Comparison of ENCODE assay signal across 26 cellular contexts in genomic region chr12:3071710-3072109, GRCh38. TPM values are rescaled to one million over a fixed set of nuclear protein-coding genes. Genes with fewer than 3 reads are reported as not detected.
"Had no signal": no experiment of that assay in that cellular context is flagged by ENCODE, and none has a peak within 500 bp of the region (broad histone marks: within the 10 kb centered on the region; RNA-seq: fewer than 3 reads in every experiment).

No MANE protein-coding gene starts in this region.

- H3K4me3 Mint-ChIP-seq: activated CD8-positive, alpha-beta T cell treated with anti-CD3 and anti-CD28 coated beads for 36 hours; activated naive CD8-positive, alpha-beta T cell; activated T-cell treated with anti-CD3 and anti-CD28 coated beads, Interleukin-2, amount 50 U/mL, for 4 hours; activated T-helper 17 cell treated with anti-CD3 and anti-CD28 coated beads, Interleukin-2, amount 50 U/mL, for 72 hours; central memory CD8-positive, alpha-beta T cell; dendritic cell treated with granulocyte-macrophage colony-stimulating factor and Interleukin-4, amounts not matched to agents 40 ng/mL and 50 ng/mL, for 4 days; endodermal cell; WTC11 had no signal

- H3K27me3 ChIP-seq: brain microvascular endothelial cell, dorsolateral prefrontal cortex had no signal

- H3K36me3 Mint-ChIP-seq: activated naive CD8-positive, alpha-beta T cell; WTC11 had no signal

- H3K36me3 ChIP-seq: brain microvascular endothelial cell had no signal

- DNase-seq: activated CD4-positive, alpha-beta T cell treated with anti-CD3 and anti-CD28 coated beads for 48 hours; activated CD4-positive, alpha-beta T cell treated with anti-CD3 and anti-CD28 coated beads, Interleukin-2, amount 50 U/mL, for 1 hour; activated CD4-positive, alpha-beta T cell treated with anti-CD3 and anti-CD28 coated beads, Interleukin-2, amount 50 U/mL, for 48 hours; activated CD8-positive, alpha-beta memory T cell treated with anti-CD3 and anti-CD28 coated beads for 24 hours; activated CD8-positive, alpha-beta T cell treated with anti-CD3 and anti-CD28 coated beads for 36 hours; activated effector memory CD4-positive, alpha-beta T cell treated with Interleukin-2 at 50 U/mL for 16 hours; activated gamma-delta T cell treated with Interleukin-2 at 50 U/mL for 16 hours; activated naive CD4-positive, alpha-beta T cell treated with anti-CD3 and anti-CD28 coated beads, Interleukin-2, amount 50 U/mL, for 16 hours; activated naive CD4-positive, alpha-beta T cell treated with Interleukin-2 at 50 U/mL for 16 hours; activated T-cell treated with anti-CD3 and anti-CD28 coated beads, Interleukin-2, amount 50 U/mL, for 4 hours; amniotic stem cell; anterior cingulate cortex; brain microvascular endothelial cell; dorsolateral prefrontal cortex; effector memory CD4-positive, alpha-beta T cell; endodermal cell; foreskin fibroblast; T-helper 2 cell had no signal

- H3K9me3 Mint-ChIP-seq: activated CD8-positive, alpha-beta T cell treated with anti-CD3 and anti-CD28 coated beads for 36 hours; activated T-cell treated with anti-CD3 and anti-CD28 coated beads, Interleukin-2, amount 50 U/mL, for 4 hours; activated T-helper 17 cell treated with anti-CD3 and anti-CD28 coated beads, Interleukin-2, amount 50 U/mL, for 72 hours; central memory CD8-positive, alpha-beta T cell; dendritic cell treated with granulocyte-macrophage colony-stimulating factor and Interleukin-4, amounts not matched to agents 40 ng/mL and 50 ng/mL, for 4 days; endodermal cell; WTC11 had no signal

- ATAC-seq: activated CD8-positive, alpha-beta T cell treated with anti-CD3 and anti-CD28 coated beads for 36 hours; activated T-cell treated with anti-CD3 and anti-CD28 coated beads, Interleukin-2, amount 50 U/mL, for 4 hours; activated T-helper 17 cell treated with anti-CD3 and anti-CD28 coated beads, Interleukin-2, amount 50 U/mL, for 72 hours; esophagus mucosa; WTC11 had no signal

- H3K27ac ChIP-seq: brain microvascular endothelial cell, coronary artery, dorsolateral prefrontal cortex had no signal

- H3K27ac Mint-ChIP-seq: activated CD8-positive, alpha-beta T cell treated with anti-CD3 and anti-CD28 coated beads for 36 hours; activated naive CD8-positive, alpha-beta T cell; activated T-helper 17 cell treated with anti-CD3 and anti-CD28 coated beads, Interleukin-2, amount 50 U/mL, for 72 hours; dendritic cell treated with granulocyte-macrophage colony-stimulating factor and Interleukin-4, amounts not matched to agents 40 ng/mL and 50 ng/mL, for 4 days; endodermal cell; WTC11 had no signal

- H3K4me3 ChIP-seq: coronary artery, dorsolateral prefrontal cortex had no signal

- H3K4me1 Mint-ChIP-seq: activated T-helper 17 cell treated with anti-CD3 and anti-CD28 coated beads, Interleukin-2, amount 50 U/mL, for 72 hours; central memory CD8-positive, alpha-beta T cell had no signal

RNA-seq across cellular contexts. Expression of gene TSPAN9, which starts 5.5 kb away (rescaled TPM):
- total RNA-seq: T-helper 1 cell treated with Interleukin-12 subunit alpha and Interleukin-12 subunit beta and Interleukin-4 antibody, amounts not matched to agents 30 ng/mL and 1 ng/mL, for 36 hours had no signal
